In the genomic region with DNA sequence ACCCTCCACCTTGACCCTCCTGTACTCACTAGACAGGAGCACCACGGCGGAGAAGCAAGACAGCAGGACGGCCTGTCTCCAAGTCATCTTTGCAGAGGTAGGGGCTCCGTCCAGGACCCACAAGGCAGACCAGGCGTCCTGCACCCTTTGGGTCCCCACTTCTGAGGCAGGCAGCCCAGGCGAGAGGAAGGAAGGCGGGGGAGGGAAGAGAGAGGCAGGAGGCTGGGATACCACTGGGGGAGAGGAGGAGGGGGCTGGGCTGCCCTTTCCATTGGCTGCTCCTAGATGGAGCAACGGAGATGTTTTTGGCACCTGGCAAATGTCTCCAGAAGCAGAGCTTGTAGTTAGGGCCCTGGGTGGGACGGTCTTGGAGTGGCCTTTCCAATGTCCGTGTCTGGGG, we compare ENCODE assay signal across 21 cellular contexts. TPM values are rescaled to one million over a fixed set of nuclear protein-coding genes. Genes with fewer than 3 reads are reported as not detected.
DNase-seq lines count a peak whose midpoint lies in the region; ATAC-seq and TF ChIP-seq lines count a peak whose summit lies in the region.
"Had no signal": no experiment of that assay in that cellular context is flagged by ENCODE, and none has a peak within 500 bp of the region (broad histone marks: within the 10 kb centered on the region; RNA-seq: fewer than 3 reads in every experiment).

A gene with protein sequence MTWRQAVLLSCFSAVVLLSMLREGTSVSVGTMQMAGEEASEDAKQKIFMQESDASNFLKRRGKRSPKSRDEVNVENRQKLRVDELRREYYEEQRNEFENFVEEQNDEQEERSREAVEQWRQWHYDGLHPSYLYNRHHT (minus strand): TSS at position 203 of the 400 bp plus-strand sequence. CDS start 116 bp downstream, at position 87.

- TF ChIP-seq CTCF in WTC11 (IDR thresholded peaks at IDR 0.05): no peak

- H3K4me3 Mint-ChIP-seq in WTC11: no peak within 1 kb of the TSS
- H3K4me3 Mint-ChIP-seq: CD4-positive, CD25-positive, alpha-beta regulatory T cell; H9 had no signal

- peak within 1 kb of the TSS; percentile 78; the same call in 1 of the 2 replicates for H3K27ac Mint-ChIP-seq in WTC11
- H3K27ac Mint-ChIP-seq: CD4-positive, CD25-positive, alpha-beta regulatory T cell had no signal

- POLR2A ChIA-PET in WTC11 (lab: Charles Lee): no interaction called here

- H3K27me3 Mint-ChIP-seq in WTC11 (ENCODE audit: low read depth): no peaks in the 10 kb centered on the region
- H3K27me3 Mint-ChIP-seq: CD4-positive, CD25-positive, alpha-beta regulatory T cell had no signal

- H3K36me3 Mint-ChIP-seq in WTC11: no peaks in the 10 kb centered on the region
- H3K36me3 Mint-ChIP-seq: CD4-positive, CD25-positive, alpha-beta regulatory T cell had no signal

- peak; percentile 28 for DNase-seq in activated effector memory CD4-positive, alpha-beta T cell treated with anti-CD3 and anti-CD28 coated beads, Interleukin-2, amount 50 U/mL, for 16 hours
- no peak for DNase-seq in activated effector memory CD4-positive, alpha-beta T cell treated with Interleukin-2 at 50 U/mL for 16 hours
- no peak for DNase-seq in WTC11 (ENCODE audit: low spot score)
- DNase-seq in mesenteric fat pad (ENCODE audit: low spot score): peak; percentile 78
- no peak for DNase-seq in activated T-cell treated with anti-CD3 and anti-CD28 coated beads for 4 hours
- no peak for DNase-seq in NCI-H1436 treated with DMSO at 0.1 percent for 48 hours (lab: John Stamatoyannopoulos, UW)
- DNase-seq: 8988T; ACHN; BE2C; CD4-positive, CD25-positive, alpha-beta regulatory T cell; H9; IMR-90; NCI-H1092 treated with DMSO at 0.1 percent for 48 hours; NCI-H1436; NCI-H187 treated with DMSO at 0.1 percent for 48 hours; NCI-H2171 treated with DMSO at 0.1 percent for 48 hours; NCI-H524; NCI-H748 treated with DMSO at 0.1 percent for 48 hours; SIG-M5; SK-N-SH had no signal

- peaks cover 34% of the 10 kb centered on the region for H3K4me1 Mint-ChIP-seq in WTC11
- H3K4me1 Mint-ChIP-seq: CD4-positive, CD25-positive, alpha-beta regulatory T cell had no signal

- no peaks in the 10 kb centered on the region for H3K9me3 Mint-ChIP-seq in WTC11
- H3K9me3 Mint-ChIP-seq: CD4-positive, CD25-positive, alpha-beta regulatory T cell; H9 had no signal

- CTCF ChIA-PET in WTC11 (lab: Charles Lee): interaction anchor here (0.7 to 1.2 kb wide), 2 partner anchors 68 to 303 kb away, joined by 3 to 4 read pairs; no protein-coding TSS in a partner anchor

- ATAC-seq in WTC11 (peak; percentile 67), HG03135 (IDR thresholded peaks at IDR 0.05; ENCODE audit: unreplicated experiment) (no peak)

TF ChIP-seq in WTC11, 78 proteins besides CTCF, POLR2A, EP300 and RAD21:
- TF ChIP-seq, protein P1, sequence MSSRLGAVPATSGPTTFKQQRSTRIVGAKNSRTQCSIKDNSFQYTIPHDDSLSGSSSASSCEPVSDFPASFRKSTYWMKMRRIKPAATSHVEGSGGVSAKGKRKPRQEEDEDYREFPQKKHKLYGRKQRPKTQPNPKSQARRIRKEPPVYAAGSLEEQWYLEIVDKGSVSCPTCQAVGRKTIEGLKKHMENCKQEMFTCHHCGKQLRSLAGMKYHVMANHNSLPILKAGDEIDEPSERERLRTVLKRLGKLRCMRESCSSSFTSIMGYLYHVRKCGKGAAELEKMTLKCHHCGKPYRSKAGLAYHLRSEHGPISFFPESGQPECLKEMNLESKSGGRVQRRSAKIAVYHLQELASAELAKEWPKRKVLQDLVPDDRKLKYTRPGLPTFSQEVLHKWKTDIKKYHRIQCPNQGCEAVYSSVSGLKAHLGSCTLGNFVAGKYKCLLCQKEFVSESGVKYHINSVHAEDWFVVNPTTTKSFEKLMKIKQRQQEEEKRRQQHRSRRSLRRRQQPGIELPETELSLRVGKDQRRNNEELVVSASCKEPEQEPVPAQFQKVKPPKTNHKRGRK (CRISPR knock-in tag; IDR thresholded peaks at IDR 0.05; ENCODE audit: borderline replicate concordance): no peak
- no peak for TF ChIP-seq NR2C2 (CRISPR knock-in tag; IDR thresholded peaks at IDR 0.05)
- TF ChIP-seq, protein P2, sequence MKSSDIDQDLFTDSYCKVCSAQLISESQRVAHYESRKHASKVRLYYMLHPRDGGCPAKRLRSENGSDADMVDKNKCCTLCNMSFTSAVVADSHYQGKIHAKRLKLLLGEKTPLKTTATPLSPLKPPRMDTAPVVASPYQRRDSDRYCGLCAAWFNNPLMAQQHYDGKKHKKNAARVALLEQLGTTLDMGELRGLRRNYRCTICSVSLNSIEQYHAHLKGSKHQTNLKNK (CRISPR knock-in tag; IDR thresholded peaks at IDR 0.05): no peak
- TF ChIP-seq MYBL2 (CRISPR knock-in tag; IDR thresholded peaks at IDR 0.05): no peak
- TF ChIP-seq, protein P3, sequence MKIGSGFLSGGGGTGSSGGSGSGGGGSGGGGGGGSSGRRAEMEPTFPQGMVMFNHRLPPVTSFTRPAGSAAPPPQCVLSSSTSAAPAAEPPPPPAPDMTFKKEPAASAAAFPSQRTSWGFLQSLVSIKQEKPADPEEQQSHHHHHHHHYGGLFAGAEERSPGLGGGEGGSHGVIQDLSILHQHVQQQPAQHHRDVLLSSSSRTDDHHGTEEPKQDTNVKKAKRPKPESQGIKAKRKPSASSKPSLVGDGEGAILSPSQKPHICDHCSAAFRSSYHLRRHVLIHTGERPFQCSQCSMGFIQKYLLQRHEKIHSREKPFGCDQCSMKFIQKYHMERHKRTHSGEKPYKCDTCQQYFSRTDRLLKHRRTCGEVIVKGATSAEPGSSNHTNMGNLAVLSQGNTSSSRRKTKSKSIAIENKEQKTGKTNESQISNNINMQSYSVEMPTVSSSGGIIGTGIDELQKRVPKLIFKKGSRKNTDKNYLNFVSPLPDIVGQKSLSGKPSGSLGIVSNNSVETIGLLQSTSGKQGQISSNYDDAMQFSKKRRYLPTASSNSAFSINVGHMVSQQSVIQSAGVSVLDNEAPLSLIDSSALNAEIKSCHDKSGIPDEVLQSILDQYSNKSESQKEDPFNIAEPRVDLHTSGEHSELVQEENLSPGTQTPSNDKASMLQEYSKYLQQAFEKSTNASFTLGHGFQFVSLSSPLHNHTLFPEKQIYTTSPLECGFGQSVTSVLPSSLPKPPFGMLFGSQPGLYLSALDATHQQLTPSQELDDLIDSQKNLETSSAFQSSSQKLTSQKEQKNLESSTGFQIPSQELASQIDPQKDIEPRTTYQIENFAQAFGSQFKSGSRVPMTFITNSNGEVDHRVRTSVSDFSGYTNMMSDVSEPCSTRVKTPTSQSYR (CRISPR knock-in tag; IDR thresholded peaks at IDR 0.05): no peak
- TF ChIP-seq, protein P4, sequence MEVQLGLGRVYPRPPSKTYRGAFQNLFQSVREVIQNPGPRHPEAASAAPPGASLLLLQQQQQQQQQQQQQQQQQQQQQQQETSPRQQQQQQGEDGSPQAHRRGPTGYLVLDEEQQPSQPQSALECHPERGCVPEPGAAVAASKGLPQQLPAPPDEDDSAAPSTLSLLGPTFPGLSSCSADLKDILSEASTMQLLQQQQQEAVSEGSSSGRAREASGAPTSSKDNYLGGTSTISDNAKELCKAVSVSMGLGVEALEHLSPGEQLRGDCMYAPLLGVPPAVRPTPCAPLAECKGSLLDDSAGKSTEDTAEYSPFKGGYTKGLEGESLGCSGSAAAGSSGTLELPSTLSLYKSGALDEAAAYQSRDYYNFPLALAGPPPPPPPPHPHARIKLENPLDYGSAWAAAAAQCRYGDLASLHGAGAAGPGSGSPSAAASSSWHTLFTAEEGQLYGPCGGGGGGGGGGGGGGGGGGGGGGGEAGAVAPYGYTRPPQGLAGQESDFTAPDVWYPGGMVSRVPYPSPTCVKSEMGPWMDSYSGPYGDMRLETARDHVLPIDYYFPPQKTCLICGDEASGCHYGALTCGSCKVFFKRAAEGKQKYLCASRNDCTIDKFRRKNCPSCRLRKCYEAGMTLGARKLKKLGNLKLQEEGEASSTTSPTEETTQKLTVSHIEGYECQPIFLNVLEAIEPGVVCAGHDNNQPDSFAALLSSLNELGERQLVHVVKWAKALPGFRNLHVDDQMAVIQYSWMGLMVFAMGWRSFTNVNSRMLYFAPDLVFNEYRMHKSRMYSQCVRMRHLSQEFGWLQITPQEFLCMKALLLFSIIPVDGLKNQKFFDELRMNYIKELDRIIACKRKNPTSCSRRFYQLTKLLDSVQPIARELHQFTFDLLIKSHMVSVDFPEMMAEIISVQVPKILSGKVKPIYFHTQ (CRISPR knock-in tag; IDR thresholded peaks at IDR 0.05): no peak
- TF ChIP-seq, protein P5, sequence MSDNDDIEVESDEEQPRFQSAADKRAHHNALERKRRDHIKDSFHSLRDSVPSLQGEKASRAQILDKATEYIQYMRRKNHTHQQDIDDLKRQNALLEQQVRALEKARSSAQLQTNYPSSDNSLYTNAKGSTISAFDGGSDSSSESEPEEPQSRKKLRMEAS (CRISPR knock-in tag; IDR thresholded peaks at IDR 0.05): no peak
- TF ChIP-seq ZNF138 (CRISPR knock-in tag; conservative IDR thresholded peaks at IDR 0.05): no peak
- TF ChIP-seq, protein P6, sequence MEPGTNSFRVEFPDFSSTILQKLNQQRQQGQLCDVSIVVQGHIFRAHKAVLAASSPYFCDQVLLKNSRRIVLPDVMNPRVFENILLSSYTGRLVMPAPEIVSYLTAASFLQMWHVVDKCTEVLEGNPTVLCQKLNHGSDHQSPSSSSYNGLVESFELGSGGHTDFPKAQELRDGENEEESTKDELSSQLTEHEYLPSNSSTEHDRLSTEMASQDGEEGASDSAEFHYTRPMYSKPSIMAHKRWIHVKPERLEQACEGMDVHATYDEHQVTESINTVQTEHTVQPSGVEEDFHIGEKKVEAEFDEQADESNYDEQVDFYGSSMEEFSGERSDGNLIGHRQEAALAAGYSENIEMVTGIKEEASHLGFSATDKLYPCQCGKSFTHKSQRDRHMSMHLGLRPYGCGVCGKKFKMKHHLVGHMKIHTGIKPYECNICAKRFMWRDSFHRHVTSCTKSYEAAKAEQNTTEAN (CRISPR knock-in tag; IDR thresholded peaks at IDR 0.05): no peak

RNA-seq across cellular contexts. Expression of the gene that starts here (rescaled TPM):
- total RNA-seq in WTC11 (2021): 1.0 to 1.9 TPM (median 1.5 TPM) in 3 replicates
- total RNA-seq in mesenteric fat pad: not detected
- total RNA-seq: CD4-positive, CD25-positive, alpha-beta regulatory T cell; H9; IMR-90 had no signal

Comparison
In these comparisons a context has a peak if more than half of its experiments do, and no peak if none do; other contexts are left out.
1. Peak in DNase-seq in mesenteric fat pad; RNA of the gene not detected or under 1 TPM.